1 cellular context compared by ENCODE assay signal in the genomic region with DNA sequence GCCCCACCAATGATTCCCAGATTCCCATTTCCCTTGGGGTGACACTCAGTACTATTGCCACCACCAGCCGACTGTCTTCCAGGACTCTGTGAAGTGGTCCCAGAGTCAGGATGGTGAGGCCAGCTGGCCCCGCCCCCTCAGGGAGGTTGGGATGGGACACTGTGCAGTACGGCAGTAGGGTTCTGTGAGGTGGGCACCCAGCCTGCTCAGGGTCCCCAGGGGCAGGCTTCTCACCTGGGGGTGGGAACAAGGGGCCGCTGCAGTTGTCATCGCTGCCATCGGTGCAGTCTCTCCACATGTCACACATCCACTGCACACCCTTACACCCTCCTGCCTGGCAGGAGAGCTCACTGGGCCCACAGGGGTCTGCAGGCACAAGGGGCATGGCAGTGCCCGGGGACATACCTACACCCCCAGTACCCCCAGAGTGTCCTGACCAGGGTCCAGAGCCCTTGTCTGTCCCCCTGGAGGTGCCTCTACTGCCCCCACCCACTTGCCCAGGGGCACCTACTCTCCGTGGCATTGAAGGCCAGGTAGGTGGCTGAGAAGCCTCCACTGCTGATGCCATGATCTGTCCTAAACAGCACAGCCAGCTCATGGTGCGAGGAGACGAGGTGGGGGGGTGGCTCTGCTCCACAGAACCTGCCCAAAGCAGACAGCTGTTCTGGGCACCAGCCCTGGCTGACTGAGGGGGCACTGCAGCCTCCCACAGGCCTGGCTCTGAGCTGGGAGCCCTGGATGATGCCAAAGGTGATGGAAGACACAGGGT.
TF ChIP-seq lines count a peak whose summit lies in the region.

No MANE protein-coding gene starts in this region.

TF ChIP-seq in H1, 55 proteins besides CTCF, POLR2A, EP300 and RAD21:
- no peak for TF ChIP-seq CEBPB (IDR thresholded peaks at IDR 0.05; ENCODE audit: low read depth, low read length)
- no peak for TF ChIP-seq RNF2 (IDR thresholded peaks at IDR 0.05; ENCODE audit: borderline replicate concordance, low read depth, low read length, missing control alignments, poor library complexity, severe bottlenecking)
- TF ChIP-seq SP2 (IDR thresholded peaks at IDR 0.05; ENCODE audit: low read length): no peak
- TF ChIP-seq TBP (IDR thresholded peaks at IDR 0.05; ENCODE audit: low read depth, low read length): no peak
- no peak for TF ChIP-seq JUND (IDR thresholded peaks at IDR 0.05; ENCODE audit: low read length)
- no peak for TF ChIP-seq BACH1 (IDR thresholded peaks at IDR 0.05; ENCODE audit: low read length)
- TF ChIP-seq ASH2L (IDR thresholded peaks at IDR 0.05; ENCODE audit: low read length): no peak
- no peak for TF ChIP-seq SUZ12 (IDR thresholded peaks at IDR 0.05; ENCODE audit: low read length)
- no peak for TF ChIP-seq CTBP2 (IDR thresholded peaks at IDR 0.05; ENCODE audit: borderline replicate concordance, insufficient read depth, insufficient read length, low read length)
- TF ChIP-seq POLR2AphosphoS5 (IDR thresholded peaks at IDR 0.05; ENCODE audit: low read depth, low read length): no peak
- no peak for TF ChIP-seq CBX5 (IDR thresholded peaks at IDR 0.05; ENCODE audit: low read depth, low read length)
- TF ChIP-seq SP4 (IDR thresholded peaks at IDR 0.05; ENCODE audit: low read length): no peak
- TF ChIP-seq TEAD4 (IDR thresholded peaks at IDR 0.05; ENCODE audit: low read depth, low read length): no peak
- TF ChIP-seq SIX5 (IDR thresholded peaks at IDR 0.05; ENCODE audit: low read depth, low read length): no peak
- TF ChIP-seq BRCA1 (IDR thresholded peaks at IDR 0.05; ENCODE audit: low read depth, low read length): no peak
- TF ChIP-seq YY1 (IDR thresholded peaks at IDR 0.05; ENCODE audit: low read depth, low read length): no peak
- TF ChIP-seq CHD2 (IDR thresholded peaks at IDR 0.05; ENCODE audit: low read length): no peak
